ENCODE assay signal across 10 cellular contexts in the genomic region with DNA sequence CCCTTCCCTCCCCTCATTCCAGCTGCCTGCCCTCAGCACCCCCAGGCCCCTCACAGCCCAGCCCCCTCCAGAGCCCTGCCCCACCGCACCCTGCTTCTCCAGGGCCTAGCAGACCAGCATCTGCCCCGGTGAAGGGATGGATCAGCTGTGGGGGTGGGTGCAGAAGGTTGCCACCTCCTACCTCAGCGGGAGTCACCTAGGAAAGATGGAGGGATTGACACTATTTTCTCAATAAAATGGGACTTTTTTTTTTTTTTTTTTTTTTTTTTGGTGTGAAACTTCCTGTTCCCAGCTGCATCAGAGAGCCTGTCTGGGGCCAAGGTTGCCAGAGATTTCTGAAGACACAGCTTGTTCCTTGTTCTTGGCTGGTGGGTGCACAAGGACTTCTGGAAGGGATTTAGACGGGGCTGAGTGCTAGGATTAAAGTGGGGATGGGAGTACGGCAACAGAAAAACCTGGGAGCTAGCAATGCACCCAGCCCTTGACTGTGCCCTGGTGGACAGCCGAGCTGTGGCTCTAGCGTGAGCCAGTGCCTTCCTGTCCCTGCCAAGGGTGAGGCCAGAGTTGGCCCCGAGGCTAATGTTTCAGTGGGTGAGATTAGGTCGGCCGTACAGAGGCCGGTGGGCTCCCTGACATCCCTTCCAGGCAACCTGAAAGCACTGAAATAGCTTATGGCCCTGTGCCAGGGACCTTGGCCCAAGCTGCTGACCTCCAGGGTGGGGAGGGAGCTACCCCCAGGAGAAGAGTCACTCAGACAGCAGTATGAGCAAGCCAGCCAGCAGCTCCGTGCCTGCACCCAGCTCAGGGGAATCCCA. TPM values are rescaled to one million over a fixed set of nuclear protein-coding genes. Genes with fewer than 3 reads are reported as not detected.
A peak's percentile ranks its signal among the peaks of the same experiment; 100 is the strongest.
DNase-seq lines count a peak whose midpoint lies in the region; ATAC-seq, FAIRE-seq and TF ChIP-seq lines count a peak whose summit lies in the region.
"Had no signal": no experiment of that assay in that cellular context is flagged by ENCODE, and none has a peak within 500 bp of the region (broad histone marks: within the 10 kb centered on the region; RNA-seq: fewer than 3 reads in every experiment).

No MANE protein-coding gene starts in this region.

- FAIRE-seq in HepG2 (lab: Jason Lieb, UNC), result peak; percentile 34

- peak; percentile 25 for TF ChIP-seq CTCF in brain microvascular endothelial cell (IDR thresholded peaks at IDR 0.05; ENCODE audit: low read depth, low read length, missing control alignments)
- no peak for TF ChIP-seq CTCF in HepG2 (CRISPR knock-in tag; IDR thresholded peaks at IDR 0.05)
- TF ChIP-seq CTCF in upper lobe of left lung (IDR thresholded peaks at IDR 0.05), result no peak

- H3K36me3 Mint-ChIP-seq in activated T-helper 17 cell treated with anti-CD3 and anti-CD28 coated beads, Interleukin-2, amount 50 U/mL, for 72 hours (ENCODE audit: low read depth), result no peaks in the 10 kb centered on the region

- TF ChIP-seq EP300 in HepG2 (IDR thresholded peaks at IDR 0.05; ENCODE audit: low read depth in 2 of 2, low read length in 2 of 2), result no peak
- TF ChIP-seq EP300 in HepG2 (CRISPR knock-in tag; IDR thresholded peaks at IDR 0.05; ENCODE audit: borderline replicate concordance), result no peak
- TF ChIP-seq EP300 in upper lobe of left lung (IDR thresholded peaks at IDR 0.05), result no peak

- H3K27ac Mint-ChIP-seq in activated T-helper 17 cell treated with anti-CD3 and anti-CD28 coated beads, Interleukin-2, amount 50 U/mL, for 72 hours, result no peak overlapping the region

- H3K27ac ChIP-seq in brain microvascular endothelial cell, result no peak overlapping the region
- no peak overlapping the region for H3K27ac ChIP-seq in HepG2 (ENCODE audit: extremely low read length, insufficient read depth, low read length)
- peak overlapping the region in 2 of 4 donors; percentile 52 to 66 for H3K27ac ChIP-seq in upper lobe of left lung
- H3K27ac ChIP-seq: 22Rv1 had no signal

- intact Hi-C loops in HepG2 (cut with micrococcal nuclease; ENCODE audit: unreplicated experiment), result no loop called here

- no peak for TF ChIP-seq RAD21 in HepG2 (CRISPR knock-in tag; IDR thresholded peaks at IDR 0.05)

- H3K4me1 ChIP-seq in HepG2 (ENCODE audit: insufficient read depth, low read length) (peaks cover 16% of the 10 kb centered on the region), upper lobe of left lung (peaks cover 14 to 71% (median 32%) of the 10 kb centered on the region in 4 donors)

- peak overlapping the region; percentile 55 for H2AFZ ChIP-seq in HepG2 (ENCODE audit: low read length)

- peak overlapping the region; percentile 82 for H3K4me2 ChIP-seq in HepG2 (ENCODE audit: low read depth, low read length)

- in situ Hi-C loops in brain microvascular endothelial cell (cut with HindIII; ENCODE audit: low pct_ligation_motif_present, low sequenced_read_pairs) (loop anchor here (25.0 kb wide), 1 partner anchor 88 kb away; no protein-coding TSS in a partner anchor), HepG2 (cut with HindIII; ENCODE audit: extremely low pct_ligation_motif_present, low pct_unique_long_range_greater_than_20kb) (loop anchor here (10.0 kb wide), 1 partner anchor 105 kb away; no protein-coding TSS in a partner anchor)

- DNase-seq in DMS53 (lab: John Stamatoyannopoulos, UW), result peak; percentile 46
- no peak for DNase-seq in DMS53 treated with DMSO at 0.1 percent for 48 hours (lab: John Stamatoyannopoulos, UW; ENCODE audit: unreplicated experiment)
- DNase-seq in brain microvascular endothelial cell, result no peak
- DNase-seq in HepG2 (ENCODE audit: low spot score), result peak; percentile 41
- no peak for DNase-seq in upper lobe of left lung
- DNase-seq: NCI-H1436 treated with DMSO at 0.1 percent for 48 hours had no signal

- BruUV-seq in HepG2 (replicated peaks; lab: Mats Ljungman, UMichigan), result no TSS peak

- no peaks in the 10 kb centered on the region for H4K20me1 ChIP-seq in HepG2 (ENCODE audit: insufficient read depth, low read length)

- no peak overlapping the region for H3K4me3 Mint-ChIP-seq in activated T-helper 17 cell treated with anti-CD3 and anti-CD28 coated beads, Interleukin-2, amount 50 U/mL, for 72 hours

- no peaks in the 10 kb centered on the region for H3K79me2 ChIP-seq in HepG2 (ENCODE audit: insufficient read depth, low read length)

- peak overlapping the region; percentile 34; the same call in 1 of the 2 replicates for H3K9ac ChIP-seq in HepG2 (ENCODE audit: insufficient read depth, low read depth, low read length)

- H3K27me3 Mint-ChIP-seq in activated T-helper 17 cell treated with anti-CD3 and anti-CD28 coated beads, Interleukin-2, amount 50 U/mL, for 72 hours, result peaks cover 21% of the 10 kb centered on the region

- no peaks in the 10 kb centered on the region for H3K9me3 ChIP-seq in HepG2 (ENCODE audit: low read length)
- no peaks in the 10 kb centered on the region for H3K9me3 ChIP-seq in upper lobe of left lung

- TF ChIP-seq POLR2A in HepG2 (IDR thresholded peaks at IDR 0.05; ENCODE audit: insufficient read depth in 1 of 2, low read depth in 2 of 2, low read length in 2 of 2) (no peak), upper lobe of left lung (IDR thresholded peaks at IDR 0.05) (no peak)

- H3K27me3 ChIP-seq in brain microvascular endothelial cell (replicated peaks) (peaks cover 10% of the 10 kb centered on the region), HepG2 (ENCODE audit: control insufficient read depth in 1 of 2, insufficient read depth in 2 of 2, low read length in 2 of 2) (peaks cover 4 to 74% of the 10 kb centered on the region in 2 experiments), upper lobe of left lung (peaks cover 0 to 10% (median 2%) of the 10 kb centered on the region in 4 donors)

- H3K4me1 Mint-ChIP-seq in activated T-helper 17 cell treated with anti-CD3 and anti-CD28 coated beads, Interleukin-2, amount 50 U/mL, for 72 hours, result peaks cover 8% of the 10 kb centered on the region

- WGBS in HepG2 (ENCODE audit: low lambda C conversion rate), result 19% methylated on average over 11 of the region's 12 CpGs
- 53 to 66% methylated on average over 6 to 12 of the region's 12 CpGs for WGBS in upper lobe of left lung, 2 donors

- peak; percentile 89 for ATAC-seq in HepG2
- peak; percentile 53 to 57 for ATAC-seq in upper lobe of left lung (ENCODE audit: low FRiP score in 2 of 2)
- no peak for ATAC-seq in HG03354 (IDR thresholded peaks at IDR 0.05; ENCODE audit: poor library complexity, severe bottlenecking, unreplicated experiment)
- no peak for ATAC-seq in activated T-helper 17 cell treated with anti-CD3 and anti-CD28 coated beads, Interleukin-2, amount 50 U/mL, for 72 hours (replicated peaks)
- ATAC-seq in HG03025 (IDR thresholded peaks at IDR 0.05; ENCODE audit: low FRiP score, unreplicated experiment), result no peak

- H3K36me3 ChIP-seq in brain microvascular endothelial cell (replicated peaks) (no peaks in the 10 kb centered on the region), HepG2 (replicated peaks in 1 of 2; ENCODE audit: control insufficient read depth in 1 of 2, insufficient read depth in 2 of 2, low read length in 2 of 2) (no peaks in the 10 kb centered on the region), upper lobe of left lung (peaks cover 0 to 11% (median 7%) of the 10 kb centered on the region in 4 donors)

- H3K9me3 Mint-ChIP-seq in activated T-helper 17 cell treated with anti-CD3 and anti-CD28 coated beads, Interleukin-2, amount 50 U/mL, for 72 hours, result no peaks in the 10 kb centered on the region

- CTCF ChIA-PET in HepG2 (lab: Yijun Ruan, JAX; ENCODE audit: low intra/inter-chr PET ratio, low total read pairs), result interaction anchor here (0.9 to 1.7 kb wide), 3 partner anchors 12 to 172 kb away, joined by 3 to 5 read pairs (median 3); no protein-coding TSS in a partner anchor

- POLR2A ChIA-PET in HepG2 (lab: Yijun Ruan, JAX), result interaction anchor here (0.8 to 1.2 kb wide), 4 partner anchors 12 to 210 kb away, joined by 4 to 11 read pairs (median 6); partner anchors contain the start of gene NCL

- H3K4me3 ChIP-seq in brain microvascular endothelial cell (ENCODE audit: low read depth, low read length), result no peak overlapping the region
- H3K4me3 ChIP-seq in HepG2 (replicated peaks in 1 of 3; ENCODE audit: insufficient read depth in 1 of 3, low read depth in 2 of 3, low read length in 3 of 3), result peak overlapping the region; percentile 7 to 62 (median 29); a peak in 5 of 6 replicates
- H3K4me3 ChIP-seq in upper lobe of left lung, result peak overlapping the region in 1 of 4 donors; percentile 8

TF ChIP-seq in HepG2, 621 proteins besides CTCF, POLR2A, EP300 and RAD21 (continues in another document):
- TF ChIP-seq FOXA3 (CRISPR knock-in tag; IDR thresholded peaks at IDR 0.05) (no peak), ZNF775 (CRISPR knock-in tag; IDR thresholded peaks at IDR 0.05; ENCODE audit: borderline replicate concordance) (no peak), ZNF768 (CRISPR knock-in tag; IDR thresholded peaks at IDR 0.05) (peak; percentile 46; the same call in 1 of the 2 replicates)

RNA-seq across cellular contexts. Expression of gene B3GNT7, which starts 4.5 kb away (rescaled TPM):
- total RNA-seq in HepG2 (2016; rRNA removed; fragmentation: Illumina TruSeq; extraction: Trizol) (0.24 TPM in 1 of 2 replicates, not detected in the other), upper lobe of left lung (100 to 1,000 TPM in 1 of 6 donors, 10 to 100 TPM in 5; 64.5 to 108 (median 87.2) TPM)
- total RNA-seq in HepG2 (2016; cell fraction: cytosol; rRNA removed; fragmentation: Illumina TruSeq; extraction: Trizol; ENCODE audit: low read depth), result 0.18 TPM in 1 of 2 replicates, not detected in the other
- 0.13 and 0.24 TPM in 2 replicates for total RNA-seq in HepG2 (2016; cell fraction: insoluble cytoplasmic fraction; rRNA removed; fragmentation: Illumina TruSeq; extraction: Trizol)
- total RNA-seq in HepG2 (2016; cell fraction: membrane; rRNA removed; fragmentation: Illumina TruSeq; extraction: Trizol), result 0.07 and 0.19 TPM in 2 replicates
- total RNA-seq in HepG2 (2016; cell fraction: nucleus; rRNA removed; fragmentation: Illumina TruSeq; extraction: Trizol), result 0.28 and 0.59 TPM in 2 replicates
- polyA plus RNA-seq in HepG2 (2011; rRNA removed), result 0.04 and 0.12 TPM in 2 replicates
- polyA plus RNA-seq in HepG2 (2011; cell fraction: cytosol; rRNA removed), result 0.12 and 0.30 TPM in 2 replicates
- polyA plus RNA-seq in HepG2 (2011; cell fraction: nucleus; rRNA removed), result 0.21 and 0.24 TPM in 2 replicates
- polyA plus RNA-seq in HepG2 (2012), result 0.07 TPM in 1 of 2 replicates, not detected in the other
- polyA plus RNA-seq in HepG2 (2016; cell fraction: cytosol; fragmentation: Illumina TruSeq; extraction: Trizol; ENCODE audit: low read depth), result 0.03 and 0.06 TPM in 2 replicates
- polyA plus RNA-seq in HepG2 (2016; cell fraction: insoluble cytoplasmic fraction; fragmentation: Illumina TruSeq; extraction: Trizol; ENCODE audit: low read depth), result 0.20 TPM in 1 of 2 replicates, not detected in the other
- 0.10 and 0.13 TPM in 2 replicates for polyA plus RNA-seq in HepG2 (2016; cell fraction: membrane; fragmentation: Illumina TruSeq; extraction: Trizol; ENCODE audit: low read depth)
- 0.40 and 0.51 TPM in 2 replicates for polyA plus RNA-seq in HepG2 (2016; cell fraction: nucleus; fragmentation: Illumina TruSeq; extraction: Trizol; ENCODE audit: insufficient read depth, low read depth)
- polyA minus RNA-seq in HepG2 (2011; rRNA and poly(A)+ RNA removed; ENCODE audit: low replicate concordance), result 0.09 and 1.4 TPM in 2 replicates
- polyA minus RNA-seq in HepG2 (2011; cell fraction: cytosol; rRNA and poly(A)+ RNA removed), result 0.35 and 0.59 TPM in 2 replicates
- polyA minus RNA-seq in HepG2 (2011; cell fraction: nucleus; rRNA and poly(A)+ RNA removed), result 0.64 TPM in 1 of 2 replicates, not detected in the other
- total RNA-seq in activated T-helper 17 cell treated with anti-CD3 and anti-CD28 coated beads, Interleukin-2, amount 50 U/mL, for 72 hours, result under 1 TPM in 1 of 2 donors, not detected in 1; 0.19 TPM

Comparison
In these comparisons a context has a peak if more than half of its experiments do, and no peak if none do; other contexts are left out.
1. DNase-seq: peak in DMS53 (single experiment) and HepG2 (single experiment); none in DMS53 treated with DMSO at 0.1 percent for 48 hours (single experiment), brain microvascular endothelial cell (single experiment) and upper lobe of left lung (0 of 2).
2. ATAC-seq: peak in HepG2 (single experiment) and upper lobe of left lung (2 of 2); none in HG03354 (single experiment), activated T-helper 17 cell treated with anti-CD3 and anti-CD28 coated beads, Interleukin-2, amount 50 U/mL, for 72 hours (single experiment) and HG03025 (single experiment).
3. RNA of gene B3GNT7, which starts 4.5 kb away (total RNA-seq): 64.5 to 108 TPM in upper lobe of left lung; 0.07 to 0.59 TPM in HepG2 and 0.19 TPM in activated T-helper 17 cell treated with anti-CD3 and anti-CD28 coated beads, Interleukin-2, amount 50 U/mL, for 72 hours; every median in the first group is over 10 times any median in the second.